In the genomic region with DNA sequence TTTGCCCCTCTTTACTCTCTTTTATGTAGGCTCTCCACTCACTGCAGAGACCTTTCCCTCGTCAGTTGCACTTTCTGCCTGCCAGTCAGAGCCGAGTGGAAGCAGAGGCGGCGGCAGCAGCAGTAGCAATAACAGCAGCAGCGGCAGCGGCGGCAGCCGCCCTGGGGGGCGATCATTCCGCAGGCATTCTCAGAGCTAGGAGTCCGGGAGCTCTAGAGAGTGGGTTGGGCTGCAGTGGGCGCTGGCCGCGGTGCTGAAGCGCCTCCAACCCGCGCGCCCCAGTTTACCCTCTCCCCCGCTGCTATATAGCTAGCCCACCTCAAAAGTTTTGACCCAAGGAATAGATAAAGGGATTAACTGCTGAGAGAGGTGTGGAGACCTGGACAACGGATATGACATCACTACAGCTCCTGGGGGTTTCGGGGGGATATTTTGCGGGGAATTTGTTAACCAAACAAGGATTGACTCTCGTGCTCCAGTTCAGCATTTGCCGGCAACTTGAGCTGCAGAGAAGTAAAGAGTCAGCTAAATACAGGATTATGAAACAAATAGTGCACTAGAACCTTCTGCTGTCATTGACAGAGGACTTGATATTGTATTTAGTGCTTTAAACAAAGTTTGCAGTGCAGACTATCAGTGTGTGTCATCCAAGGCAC, we compare ENCODE assay signal across 2 cellular contexts.
TF ChIP-seq lines count a peak whose summit lies in the region.

OLFM3 (minus strand) TSS at position 97 of the 656 bp plus-strand sequence.

TF ChIP-seq in HCT116, 20 proteins besides CTCF, POLR2A, EP300 and RAD21:
- peak; percentile 53 for TF ChIP-seq REST (IDR thresholded peaks at IDR 0.05; ENCODE audit: low read depth)
- TF ChIP-seq EZH2 (IDR thresholded peaks at IDR 0.05): no peak

TF ChIP-seq in SK-N-SH, 30 proteins besides CTCF, POLR2A, EP300 and RAD21 (continued from another document):
- TF ChIP-seq REST (IDR thresholded peaks at IDR 0.05; ENCODE audit: low read depth, low read length): peak; percentile 94
- TF ChIP-seq EZH2phosphoT487 (IDR thresholded peaks at IDR 0.05; ENCODE audit: borderline replicate concordance, low read depth): no peak
- TF ChIP-seq POLR2AphosphoS5 (IDR thresholded peaks at IDR 0.05; ENCODE audit: low read depth, low read length): no peak
- no peak for TF ChIP-seq TAF1 (IDR thresholded peaks at IDR 0.05; ENCODE audit: borderline replicate concordance, low read depth, low read length)
- no peak for TF ChIP-seq RFX5 (IDR thresholded peaks at IDR 0.05; ENCODE audit: low read length)
- TF ChIP-seq SMC3 (IDR thresholded peaks at IDR 0.05; ENCODE audit: low read depth, low read length): peak; percentile 4; the same call in 1 of the 2 replicates
- TF ChIP-seq CHD2 (IDR thresholded peaks at IDR 0.05; ENCODE audit: low read length, partially characterized antibody): no peak
- TF ChIP-seq, protein P1, sequence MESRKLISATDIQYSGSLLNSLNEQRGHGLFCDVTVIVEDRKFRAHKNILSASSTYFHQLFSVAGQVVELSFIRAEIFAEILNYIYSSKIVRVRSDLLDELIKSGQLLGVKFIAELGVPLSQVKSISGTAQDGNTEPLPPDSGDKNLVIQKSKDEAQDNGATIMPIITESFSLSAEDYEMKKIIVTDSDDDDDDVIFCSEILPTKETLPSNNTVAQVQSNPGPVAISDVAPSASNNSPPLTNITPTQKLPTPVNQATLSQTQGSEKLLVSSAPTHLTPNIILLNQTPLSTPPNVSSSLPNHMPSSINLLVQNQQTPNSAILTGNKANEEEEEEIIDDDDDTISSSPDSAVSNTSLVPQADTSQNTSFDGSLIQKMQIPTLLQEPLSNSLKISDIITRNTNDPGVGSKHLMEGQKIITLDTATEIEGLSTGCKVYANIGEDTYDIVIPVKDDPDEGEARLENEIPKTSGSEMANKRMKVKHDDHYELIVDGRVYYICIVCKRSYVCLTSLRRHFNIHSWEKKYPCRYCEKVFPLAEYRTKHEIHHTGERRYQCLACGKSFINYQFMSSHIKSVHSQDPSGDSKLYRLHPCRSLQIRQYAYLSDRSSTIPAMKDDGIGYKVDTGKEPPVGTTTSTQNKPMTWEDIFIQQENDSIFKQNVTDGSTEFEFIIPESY (IDR thresholded peaks at IDR 0.05; ENCODE audit: borderline replicate concordance, low read depth): no peak
- TF ChIP-seq FOXJ3 (CRISPR knock-in tag; IDR thresholded peaks at IDR 0.05): no peak
- peak; percentile 44; the same call in 1 of the 2 replicates for TF ChIP-seq MXI1 (IDR thresholded peaks at IDR 0.05; ENCODE audit: low read depth, low read length)
- TF ChIP-seq USF2 (IDR thresholded peaks at IDR 0.05; ENCODE audit: borderline replicate concordance, low read depth, low read length): no peak
- no peak for TF ChIP-seq SIN3A (IDR thresholded peaks at IDR 0.05; ENCODE audit: borderline replicate concordance, low read depth, low read length)
- no peak for TF ChIP-seq FOXM1 (IDR thresholded peaks at IDR 0.05; ENCODE audit: low read depth)
- no peak for TF ChIP-seq USF1 (IDR thresholded peaks at IDR 0.05; ENCODE audit: borderline replicate concordance, low read depth)
TF ChIP-seq in SK-N-SH: peak in this region for 4.
